9 cellular contexts compared by ENCODE assay signal in the genomic region with DNA sequence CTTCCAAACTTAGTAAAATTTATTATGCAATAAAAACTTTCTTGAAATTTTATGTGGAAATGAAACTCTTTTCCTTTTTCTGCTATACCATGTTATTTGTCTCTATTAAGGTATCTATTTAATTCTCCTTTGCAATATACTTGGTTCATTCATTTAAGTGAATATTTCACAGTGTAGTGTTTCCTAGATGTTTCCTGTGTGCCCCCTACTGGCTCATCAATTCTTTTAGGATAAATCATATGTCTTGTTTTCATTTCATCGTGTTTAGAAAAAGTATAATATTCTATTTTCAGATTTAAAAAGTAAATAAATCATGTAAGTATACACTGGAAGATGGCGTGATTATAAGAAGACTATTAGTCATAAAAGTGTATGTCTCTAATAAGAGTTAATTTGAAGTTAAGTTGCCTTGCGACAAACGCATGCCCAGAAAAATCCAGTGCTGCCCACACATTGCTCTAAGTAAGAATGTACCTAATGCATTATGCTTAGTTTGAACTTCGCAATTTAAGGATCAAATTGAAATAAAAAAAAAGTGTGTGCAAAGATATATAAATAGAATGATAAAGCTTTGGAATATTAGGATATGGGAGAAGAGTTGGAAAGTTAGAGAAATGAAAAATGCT.
DNase-seq lines count a peak whose midpoint lies in the region; ATAC-seq, FAIRE-seq and TF ChIP-seq lines count a peak whose summit lies in the region.
"Had no signal": no experiment of that assay in that cellular context is flagged by ENCODE, and none has a peak within 500 bp of the region (broad histone marks: within the 10 kb centered on the region; RNA-seq: fewer than 3 reads in every experiment).

No MANE protein-coding gene starts in this region.

- H3K27me3 Mint-ChIP-seq in Caco-2 (ENCODE audit: insufficient read depth, unreplicated experiment) = no peaks in the 10 kb centered on the region
- no peaks in the 10 kb centered on the region for H3K27me3 Mint-ChIP-seq in neural progenitor cell (ENCODE audit: insufficient read depth, low read depth)
- H3K27me3 Mint-ChIP-seq: activated naive CD8-positive, alpha-beta T cell treated with anti-CD3 and anti-CD28 coated beads, Interleukin-2, amount 10 ng/mL, durations not matched to agents 7 days and 5 days had no signal

- H4K20me1 ChIP-seq in GM12878 (ENCODE audit: control insufficient read depth, insufficient read depth) (no peaks in the 10 kb centered on the region), neural progenitor cell (ENCODE audit: low read depth) (no peaks in the 10 kb centered on the region)

- no peaks in the 10 kb centered on the region for H3K36me3 Mint-ChIP-seq in Caco-2 (ENCODE audit: insufficient read depth, unreplicated experiment)
- no peaks in the 10 kb centered on the region for H3K36me3 Mint-ChIP-seq in neural progenitor cell
- H3K36me3 Mint-ChIP-seq: activated naive CD8-positive, alpha-beta T cell treated with anti-CD3 and anti-CD28 coated beads, Interleukin-2, amount 10 ng/mL, durations not matched to agents 7 days and 5 days had no signal

- POLR2A ChIA-PET in Caco-2 (lab: Charles Lee) (no interaction called here), GM12878 (lab: Charles Lee) (no interaction called here)

- H3K4me1 Mint-ChIP-seq in Caco-2 (ENCODE audit: low read depth, unreplicated experiment) (no peaks in the 10 kb centered on the region), neural progenitor cell (no peaks in the 10 kb centered on the region)
- H3K4me1 Mint-ChIP-seq: activated naive CD8-positive, alpha-beta T cell treated with anti-CD3 and anti-CD28 coated beads, Interleukin-2, amount 10 ng/mL, durations not matched to agents 7 days and 5 days had no signal

- ATAC-seq in GM12878 (peak; percentile 80), GM18505 (IDR thresholded peaks at IDR 0.05; ENCODE audit: unreplicated experiment) (no peak)

- H3K4me3 Mint-ChIP-seq in Caco-2 (ENCODE audit: unreplicated experiment) = no peak overlapping the region
- no peak overlapping the region for H3K4me3 Mint-ChIP-seq in neural progenitor cell
- H3K4me3 Mint-ChIP-seq: activated naive CD8-positive, alpha-beta T cell treated with anti-CD3 and anti-CD28 coated beads, Interleukin-2, amount 10 ng/mL, durations not matched to agents 7 days and 5 days had no signal

- H3K4me2 ChIP-seq in GM12878 (ENCODE audit: control insufficient read depth, insufficient read depth) (no peak overlapping the region), neural progenitor cell (no peak overlapping the region)

- RAD21 ChIA-PET in GM12878 (lab: Charles Lee; ENCODE audit: unreplicated experiment) = interaction anchor here (0.7 to 1.1 kb wide), 2 partner anchors 82 to 774 kb away, joined by 3 read pairs; no protein-coding TSS in a partner anchor

- H3K4me3 ChIP-seq in Caco-2 (ENCODE audit: low read depth, low read length) (no peak overlapping the region), GM12878 (no peak overlapping the region), neural progenitor cell (no peak overlapping the region), thyroid gland (replicated peaks in 1 of 3) (no peak overlapping the region)

- DNase-seq in Caco-2 = no peak
- DNase-seq in GM20000 (ENCODE audit: low spot score) = peak; percentile 11
- DNase-seq in NAMALWA (ENCODE audit: low spot score) = peak; percentile 56
- DNase-seq in GM12878 (ENCODE audit: low read depth, low spot score) = no peak
- DNase-seq in neural progenitor cell (ENCODE audit: low spot score) = peak; percentile 26
- no peak for DNase-seq in occipital lobe (lab: John Stamatoyannopoulos, UW)
- no peak for DNase-seq in thyroid gland
- DNase-seq: activated naive CD8-positive, alpha-beta T cell treated with anti-CD3 and anti-CD28 coated beads, Interleukin-2, amount 10 ng/mL, durations not matched to agents 7 days and 5 days had no signal

- H3K36me3 ChIP-seq in Caco-2 (ENCODE audit: control insufficient read depth, insufficient read depth, low read length) (no peaks in the 10 kb centered on the region), GM12878 (ENCODE audit: control insufficient read depth in 2 of 2, insufficient read depth in 2 of 2, low read length in 1 of 2) (no peaks in the 10 kb centered on the region), neural progenitor cell (no peaks in the 10 kb centered on the region), thyroid gland (no peaks in the 10 kb centered on the region)

- peak; percentile 39 to 50 for TF ChIP-seq CTCF in Caco-2 (IDR thresholded peaks at IDR 0.05; ENCODE audit: insufficient read depth in 1 of 2, low read depth in 1 of 2, low read length in 1 of 2, severe bottlenecking in 1 of 2, unreplicated experiment in 1 of 2)
- TF ChIP-seq CTCF in GM20000 (IDR thresholded peaks at IDR 0.05; ENCODE audit: extremely low read depth, missing control alignments) = no peak
- peak; percentile 33 to 61 (median 52); a peak in 5 of 6 replicates for TF ChIP-seq CTCF in GM12878 (IDR thresholded peaks at IDR 0.05 in 2 of 3, conservative IDR thresholded peaks at IDR 0.05 in 1 of 3; ENCODE audit: control insufficient read depth in 2 of 3, extremely low read depth in 1 of 3, insufficient read depth in 1 of 3, low read depth in 3 of 3, low read length in 3 of 3)
- TF ChIP-seq CTCF in neural progenitor cell (IDR thresholded peaks at IDR 0.05) = peak; percentile 72
- no peak for TF ChIP-seq CTCF in thyroid gland (IDR thresholded peaks at IDR 0.05)

- TF ChIP-seq EP300 in GM12878 (IDR thresholded peaks at IDR 0.05; ENCODE audit: borderline replicate concordance in 1 of 2, control insufficient read depth in 1 of 2, low read depth in 2 of 2, low read length in 2 of 2) = no peak

- CTCF ChIA-PET in Caco-2 (lab: Charles Lee) = no interaction called here
- CTCF ChIA-PET in GM12878 (lab: Yijun Ruan, JAX) = interaction anchor here (0.6 to 1.9 kb wide), 13 partner anchors 9 to 878 kb away, joined by 3 to 14 read pairs (median 4); no protein-coding TSS in a partner anchor

- BruUV-seq in Caco-2 (replicated peaks; lab: Mats Ljungman, UMichigan) (no TSS peak), GM12878 (replicated peaks; lab: Mats Ljungman, UMichigan) (no TSS peak)

- WGBS in GM12878 (ENCODE audit: insufficient coverage, insufficient replicate concordance, low lambda C conversion rate, missing lambda C conversion rate) = 45% methylated on average over 5 of the region's 5 CpGs
- WGBS in thyroid gland, 2 donors = 49 to 53% methylated on average over 5 of the region's 5 CpGs

- no peaks in the 10 kb centered on the region for H3F3A ChIP-seq in neural progenitor cell (ENCODE audit: low read depth)

- no peaks in the 10 kb centered on the region for H3K4me1 ChIP-seq in Caco-2
- H3K4me1 ChIP-seq in GM12878 (ENCODE audit: control insufficient read depth, insufficient read depth, low read length) = peaks cover 1% of the 10 kb centered on the region; the same call in 1 of the 2 replicates
- no peaks in the 10 kb centered on the region for H3K4me1 ChIP-seq in neural progenitor cell
- no peaks in the 10 kb centered on the region for H3K4me1 ChIP-seq in thyroid gland

- H3K9ac ChIP-seq in GM12878 (ENCODE audit: control insufficient read depth, insufficient read depth, low read length) (no peak overlapping the region), neural progenitor cell (no peak overlapping the region)

- H3K79me2 ChIP-seq in GM12878 (ENCODE audit: control insufficient read depth, insufficient read depth, low read length) = no peaks in the 10 kb centered on the region
- H3K79me2 ChIP-seq in neural progenitor cell (ENCODE audit: low read depth) = no peaks in the 10 kb centered on the region

- in situ Hi-C loops in GM12878 (cut with MboI) = no loop called here

- no peak overlapping the region for H3K27ac Mint-ChIP-seq in Caco-2 (ENCODE audit: unreplicated experiment)
- no peak overlapping the region for H3K27ac Mint-ChIP-seq in neural progenitor cell
- H3K27ac Mint-ChIP-seq: activated naive CD8-positive, alpha-beta T cell treated with anti-CD3 and anti-CD28 coated beads, Interleukin-2, amount 10 ng/mL, durations not matched to agents 7 days and 5 days had no signal

- TF ChIP-seq RAD21 in GM12878 (IDR thresholded peaks at IDR 0.05; ENCODE audit: insufficient read depth, low read depth, low read length) = peak; percentile 87

- H3K27me3 ChIP-seq in Caco-2 (replicated peaks; ENCODE audit: control insufficient read depth, insufficient read depth, low read length) (no peaks in the 10 kb centered on the region), GM12878 (replicated peaks in 1 of 2; ENCODE audit: control insufficient read depth in 2 of 2, insufficient read depth in 2 of 2, low read length in 1 of 2) (no peaks in the 10 kb centered on the region), neural progenitor cell (no peaks in the 10 kb centered on the region), thyroid gland (no peaks in the 10 kb centered on the region)

- intact Hi-C loops in Caco-2 (cut with micrococcal nuclease; ENCODE audit: unreplicated experiment) (loop anchor here (1.0 to 5.0 kb wide), 4 partner anchors 600 to 822 kb away; no protein-coding TSS in a partner anchor), GM12878 (cut with micrococcal nuclease; ENCODE audit: unreplicated experiment) (loop anchor here (2.0 to 10.0 kb wide), 3 partner anchors 182 to 599 kb away; no protein-coding TSS in a partner anchor), thyroid gland (cut with DNase I) (no loop called here)

- H3K9me3 Mint-ChIP-seq in Caco-2 (ENCODE audit: unreplicated experiment) (no peaks in the 10 kb centered on the region), neural progenitor cell (no peaks in the 10 kb centered on the region)
- H3K9me3 Mint-ChIP-seq: activated naive CD8-positive, alpha-beta T cell treated with anti-CD3 and anti-CD28 coated beads, Interleukin-2, amount 10 ng/mL, durations not matched to agents 7 days and 5 days had no signal

- SMC1A ChIA-PET in GM12878 (lab: Charles Lee; ENCODE audit: uncharacterized antibody, unreplicated experiment) = interaction anchor here (0.8 to 1.8 kb wide), 7 partner anchors 78 to 785 kb away, joined by 3 to 7 read pairs (median 3); no protein-coding TSS in a partner anchor

- TF ChIP-seq POLR2A in GM12878 (IDR thresholded peaks at IDR 0.05; ENCODE audit: low read depth, low read length) (no peak), GM18505 (IDR thresholded peaks at IDR 0.05; ENCODE audit: borderline replicate concordance, extremely low read depth, insufficient read depth, insufficient read length) (no peak), thyroid gland (IDR thresholded peaks at IDR 0.05) (no peak)

- H3K9me3 ChIP-seq in Caco-2 = no peaks in the 10 kb centered on the region
- no peaks in the 10 kb centered on the region for H3K9me3 ChIP-seq in GM12878 (replicated peaks; ENCODE audit: control insufficient read depth, insufficient read depth, low read length)
- H3K9me3 ChIP-seq in neural progenitor cell (ENCODE audit: low read depth) = no peaks in the 10 kb centered on the region
- no peaks in the 10 kb centered on the region for H3K9me3 ChIP-seq in thyroid gland

- H3K27ac ChIP-seq in GM12878 (ENCODE audit: control insufficient read depth, insufficient read depth) = no peak overlapping the region
- H3K27ac ChIP-seq in neural progenitor cell = no peak overlapping the region
- no peak overlapping the region for H3K27ac ChIP-seq in thyroid gland

- FAIRE-seq in GM12878 (lab: Jason Lieb, UNC) = peak; percentile 68

- no peak overlapping the region for H2AFZ ChIP-seq in GM12878 (ENCODE audit: control insufficient read depth, low read depth, low read length)
- H2AFZ ChIP-seq in neural progenitor cell (replicated peaks) = no peak overlapping the region

TF ChIP-seq in GM12878, 131 proteins besides CTCF, POLR2A, EP300 and RAD21 (continues in another document):
- TF ChIP-seq ZNF24 (IDR thresholded peaks at IDR 0.05) = peak; percentile 27; the same call in 1 of the 2 replicates

Comparison
In these comparisons a context has a peak if more than half of its experiments do, and no peak if none do; other contexts are left out.
1. DNase-seq: peak in GM20000 (single experiment), NAMALWA (single experiment) and neural progenitor cell (single experiment); none in Caco-2 (0 of 2), GM12878 (single experiment), occipital lobe (single experiment) and thyroid gland (0 of 2).
2. CTCF ChIP-seq: peak in Caco-2 (2 of 2), GM12878 (3 of 3) and neural progenitor cell (single experiment); none in GM20000 (single experiment) and thyroid gland (0 of 6).